ENCODE assay signal across 16 cellular contexts in genomic region chr7:117689421-117689820, GRCh38.
DNase-seq lines count a peak whose midpoint lies in the region; ATAC-seq, FAIRE-seq and TF ChIP-seq lines count a peak whose summit lies in the region.
"Had no signal": no experiment of that assay in that cellular context is flagged by ENCODE, and none has a peak within 500 bp of the region (broad histone marks: within the 10 kb centered on the region; RNA-seq: fewer than 3 reads in every experiment).

No MANE protein-coding gene starts in this region.

- intact Hi-C loops in Caco-2 (cut with micrococcal nuclease; ENCODE audit: unreplicated experiment): loop anchor here (1.0 kb wide), 1 partner anchor 101 kb away; no protein-coding TSS in a partner anchor
- intact Hi-C loops in left colon (cut with DNase I, micrococcal nuclease): no loop called here

- H2BK120ac ChIP-seq in H1 (replicated peaks; ENCODE audit: low read depth, low read length): no peak overlapping the region

- no peak overlapping the region for H2BK15ac ChIP-seq in H1 (ENCODE audit: low read length)

- H3K36me3 ChIP-seq in Caco-2 (ENCODE audit: control insufficient read depth, insufficient read depth, low read length) (peaks cover 1% of the 10 kb centered on the region; the same call in 1 of the 2 replicates), H1 (ENCODE audit: control insufficient read depth in 2 of 4, insufficient read depth in 4 of 4, low read length in 3 of 4) (no peaks in the 10 kb centered on the region), small intestine (ENCODE audit: control insufficient read depth in 2 of 2, insufficient read depth in 2 of 2, low read length in 2 of 2) (no peaks in the 10 kb centered on the region)

- peak overlapping the region; percentile 81; the same call in 1 of the 2 replicates for H2AFZ ChIP-seq in H1 (ENCODE audit: low read length)

- no peak overlapping the region for H3K23ac ChIP-seq in H1 (ENCODE audit: insufficient read length)

- TF ChIP-seq RAD21 in H1 (IDR thresholded peaks at IDR 0.05 in 1 of 2, conservative IDR thresholded peaks at IDR 0.05 in 1 of 2; ENCODE audit: low read depth in 2 of 2, low read length in 2 of 2): no peak

- no peak overlapping the region for H2BK12ac ChIP-seq in H1 (ENCODE audit: low read depth, low read length)

- no peak overlapping the region for H3K56ac ChIP-seq in H1 (replicated peaks; ENCODE audit: insufficient read length, low read depth, low read length)

- peaks cover 19% of the 10 kb centered on the region for H3K36me3 Mint-ChIP-seq in Caco-2 (ENCODE audit: insufficient read depth, unreplicated experiment)
- H3K36me3 Mint-ChIP-seq: CD14-positive monocyte; CD8-positive, alpha-beta T cell had no signal

- no peak overlapping the region for H3K27ac ChIP-seq in H1 (ENCODE audit: low read depth, low read length)
- peak overlapping the region in 1 of 2 donors; percentile 56 for H3K27ac ChIP-seq in small intestine (ENCODE audit: low read depth in 1 of 2, low read length in 1 of 2)
- H3K27ac ChIP-seq: 22Rv1, HL-60 had no signal

- peaks cover 65% of the 10 kb centered on the region for H3K4me1 ChIP-seq in Caco-2
- no peaks in the 10 kb centered on the region; a peak in 1 of 7 replicates for H3K4me1 ChIP-seq in H1 (replicated peaks in 1 of 4; ENCODE audit: control insufficient read depth in 3 of 4, insufficient read depth in 4 of 4, low read length in 3 of 4)
- H3K4me1 ChIP-seq in small intestine (ENCODE audit: control insufficient read depth in 2 of 2, insufficient read depth in 1 of 2, low read depth in 1 of 2, low read length in 1 of 2): peaks cover 2% of the 10 kb centered on the region in 2 donors

- POLR2A ChIA-PET in Caco-2 (lab: Charles Lee): interaction anchor here (1.8 kb wide), 1 partner anchor 16 kb away, joined by 4 read pairs; no protein-coding TSS in a partner anchor
- POLR2A ChIA-PET in H1 (lab: Charles Lee; ENCODE audit: partially characterized antibody): no interaction called here

- TF ChIP-seq CTCF in Caco-2 (IDR thresholded peaks at IDR 0.05; ENCODE audit: insufficient read depth in 1 of 2, low read depth in 1 of 2, low read length in 1 of 2, severe bottlenecking in 1 of 2, unreplicated experiment in 1 of 2) (no peak), H1 (IDR thresholded peaks at IDR 0.05; ENCODE audit: control extremely low read depth in 1 of 3, insufficient read depth in 1 of 3, low read depth in 1 of 3, low read length in 3 of 3) (no peak), GM10266 (IDR thresholded peaks at IDR 0.05; ENCODE audit: control insufficient read depth, insufficient read depth, low read depth, missing control alignments) (no peak)

- no peak overlapping the region for H3K18ac ChIP-seq in H1 (ENCODE audit: extremely low read depth, low read length)

- no peak overlapping the region for H3K4ac ChIP-seq in H1 (replicated peaks; ENCODE audit: insufficient read length, low read depth, low read length)

- peaks cover 37% of the 10 kb centered on the region for H3K4me1 Mint-ChIP-seq in Caco-2 (ENCODE audit: low read depth, unreplicated experiment)
- H3K4me1 Mint-ChIP-seq: CD14-positive monocyte had no signal

- H3K9me3 ChIP-seq in Caco-2 (no peaks in the 10 kb centered on the region), H1 (ENCODE audit: insufficient read depth in 2 of 2, low read depth in 1 of 2, low read length in 1 of 2) (no peaks in the 10 kb centered on the region), small intestine (ENCODE audit: control insufficient read depth, low read depth) (no peaks in the 10 kb centered on the region)

- no peak overlapping the region for H3K14ac ChIP-seq in H1 (ENCODE audit: insufficient read length)

- H3K4me2 ChIP-seq in H1 (ENCODE audit: insufficient read depth in 1 of 2, low read depth in 2 of 2, low read length in 2 of 2): no peak overlapping the region

- no peak overlapping the region for H3K4me3 ChIP-seq in Caco-2 (ENCODE audit: low read depth, low read length)
- H3K4me3 ChIP-seq in H1 (ENCODE audit: extremely low read depth in 1 of 4, insufficient read depth in 2 of 4, low read depth in 3 of 4, low read length in 4 of 4): no peak overlapping the region
- H3K4me3 ChIP-seq in small intestine (ENCODE audit: low read depth in 1 of 2, low read length in 2 of 2): peak overlapping the region in 1 of 2 donors; percentile 16
- H3K4me3 ChIP-seq: GM12878 had no signal

- no peaks in the 10 kb centered on the region for H3K23me2 ChIP-seq in H1 (ENCODE audit: low read depth, low read length)

- H3K9me3 Mint-ChIP-seq in Caco-2 (ENCODE audit: unreplicated experiment): no peaks in the 10 kb centered on the region
- H3K9me3 Mint-ChIP-seq: CD8-positive, alpha-beta T cell had no signal

- TF ChIP-seq EP300 in H1 (IDR thresholded peaks at IDR 0.05; ENCODE audit: borderline replicate concordance in 1 of 2, low read depth in 2 of 2, low read length in 2 of 2): no peak

- no peak overlapping the region for H2BK20ac ChIP-seq in H1 (ENCODE audit: low read length)

- H2AK5ac ChIP-seq in H1 (ENCODE audit: low read depth, low read length): no peak overlapping the region

- no peaks in the 10 kb centered on the region for H4K20me1 ChIP-seq in H1 (replicated peaks in 1 of 2; ENCODE audit: control insufficient read depth in 1 of 2, insufficient read depth in 2 of 2, low read length in 2 of 2)

- no peaks in the 10 kb centered on the region for H3K79me1 ChIP-seq in H1 (ENCODE audit: low read depth, low read length)

- H3K4me3 Mint-ChIP-seq in Caco-2 (ENCODE audit: unreplicated experiment): peak overlapping the region; percentile 76
- H3K4me3 Mint-ChIP-seq: CD14-positive monocyte; CD8-positive, alpha-beta T cell had no signal

- DNase-seq in Caco-2 (peak; percentile 35 to 53), H1 (ENCODE audit: low read depth in 1 of 2, low spot score in 2 of 2) (no peak), left colon (no peak), small intestine (peak; percentile 87), GM12892 (ENCODE audit: insufficient read length) (no peak), GM10266 (ENCODE audit: extremely low spot score) (no peak)
- DNase-seq: CD8-positive, alpha-beta T cell; COR-L47 had no signal

- H3K79me2 ChIP-seq in H1 (ENCODE audit: control insufficient read depth in 1 of 2, insufficient read depth in 2 of 2, low read length in 2 of 2): no peaks in the 10 kb centered on the region

- BruUV-seq in Caco-2 (replicated peaks; lab: Mats Ljungman, UMichigan): no TSS peak

- H4K8ac ChIP-seq in H1 (ENCODE audit: extremely low read depth, insufficient read depth, low read length): no peak overlapping the region

- no peaks in the 10 kb centered on the region for H3K27me3 Mint-ChIP-seq in Caco-2 (ENCODE audit: insufficient read depth, unreplicated experiment)

- H3K27ac Mint-ChIP-seq in Caco-2 (ENCODE audit: unreplicated experiment): peak overlapping the region; percentile 91
- H3K27ac Mint-ChIP-seq: CD14-positive monocyte; CD8-positive, alpha-beta T cell had no signal

- ATAC-seq in left colon (peak; percentile 27), HG03095 (IDR thresholded peaks at IDR 0.05; ENCODE audit: unreplicated experiment) (no peak)
- ATAC-seq: CD8-positive, alpha-beta T cell; GM12878; HCT116 had no signal

- no peak overlapping the region for H4K5ac ChIP-seq in H1 (ENCODE audit: insufficient read length, low read depth, low read length)

- TF ChIP-seq POLR2A in H1 (IDR thresholded peaks at IDR 0.05; ENCODE audit: control extremely low read depth in 1 of 2, low read depth in 2 of 2, low read length in 2 of 2): no peak
- TF ChIP-seq POLR2A in GM12892 (IDR thresholded peaks at IDR 0.05; ENCODE audit: low read depth, low read length): no peak

- no peak overlapping the region for H2BK5ac ChIP-seq in H1 (ENCODE audit: low read depth, low read length)

- no peaks in the 10 kb centered on the region for H3K27me3 ChIP-seq in Caco-2 (replicated peaks; ENCODE audit: control insufficient read depth, insufficient read depth, low read length)
- H3K27me3 ChIP-seq in H1 (replicated peaks in 1 of 4; ENCODE audit: control insufficient read depth in 3 of 4, extremely low read depth in 1 of 4, insufficient read depth in 3 of 4, low read length in 3 of 4): peaks cover 0 to 1% (median 0%) of the 10 kb centered on the region in 4 experiments; a peak in 1 of 7 replicates
- no peaks in the 10 kb centered on the region for H3K27me3 ChIP-seq in small intestine (ENCODE audit: control insufficient read depth in 2 of 2, insufficient read depth in 2 of 2, low read length in 2 of 2)

- H3K9ac ChIP-seq in H1 (replicated peaks in 1 of 4; ENCODE audit: extremely low read depth in 1 of 4, low read depth in 3 of 4, low read length in 3 of 4): no peak overlapping the region

- no peak overlapping the region for H4K91ac ChIP-seq in H1 (replicated peaks; ENCODE audit: insufficient read length, low read length)

- CTCF ChIA-PET in Caco-2 (lab: Charles Lee) (no interaction called here), H1 (lab: Charles Lee; ENCODE audit: partially characterized antibody) (interaction anchor here (0.8 to 1.4 kb wide), 3 partner anchors 16 to 27 kb away, joined by 3 to 8 read pairs (median 3); no protein-coding TSS in a partner anchor)

- no peak for FAIRE-seq in H1 (lab: Jason Lieb, UNC)
- FAIRE-seq in small intestine (lab: Jason Lieb, UNC): no peak
- FAIRE-seq in GM12892 (lab: Jason Lieb, UNC): no peak
- FAIRE-seq: GM12878, GM19239, H54 had no signal

TF ChIP-seq in H1, 55 proteins besides CTCF, POLR2A, EP300 and RAD21:
- no peak for TF ChIP-seq CEBPB (IDR thresholded peaks at IDR 0.05; ENCODE audit: low read depth, low read length)
TF ChIP-seq in H1: peak in this region for 0.

Comparison
In these comparisons a context has a peak if more than half of its experiments do, and no peak if none do; other contexts are left out.
1. DNase-seq: peak in Caco-2 (2 of 2) and small intestine (single experiment); none in H1 (0 of 2), left colon (0 of 2), GM12892 (single experiment) and GM10266 (single experiment).